11 cellular contexts compared by ENCODE assay signal in the genomic region with DNA sequence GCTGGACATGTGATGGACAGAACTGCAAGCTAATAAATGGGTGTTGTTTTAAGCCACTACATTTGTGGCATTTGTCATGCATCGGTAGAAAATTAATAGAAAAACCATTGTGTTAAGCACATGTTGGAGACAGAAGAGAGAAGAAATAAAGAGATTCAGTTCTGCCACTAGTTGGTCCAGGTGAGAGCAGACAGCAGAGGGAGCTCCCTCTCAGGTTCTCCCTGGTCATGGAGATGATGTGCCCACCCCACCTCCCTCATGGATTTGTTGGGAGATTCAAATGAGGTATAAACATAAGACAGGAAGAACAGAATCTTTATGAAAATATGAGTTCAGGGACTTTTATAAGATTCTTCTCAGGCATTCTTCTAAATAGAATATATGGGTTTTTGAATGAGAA. TPM values are rescaled to one million over a fixed set of nuclear protein-coding genes. Genes with fewer than 3 reads are reported as not detected.
DNase-seq lines count a peak whose midpoint lies in the region; ATAC-seq, FAIRE-seq and TF ChIP-seq lines count a peak whose summit lies in the region.
"Had no signal": no experiment of that assay in that cellular context is flagged by ENCODE, and none has a peak within 500 bp of the region (broad histone marks: within the 10 kb centered on the region; RNA-seq: fewer than 3 reads in every experiment).

No MANE protein-coding gene starts in this region.

- H3F3A ChIP-seq in smooth muscle cell (ENCODE audit: low read depth): no peaks in the 10 kb centered on the region

- H3K27me3 Mint-ChIP-seq in activated naive CD4-positive, alpha-beta T cell treated with anti-CD3 and anti-CD28 coated beads for 36 hours (ENCODE audit: low read depth): no peaks in the 10 kb centered on the region

- intact Hi-C loops in activated naive CD4-positive, alpha-beta T cell treated with anti-CD3 and anti-CD28 coated beads for 36 hours (cut with micrococcal nuclease): loop anchor here (10.0 kb wide), 1 partner anchor 109 kb away; a partner anchor contains a TSS

- H3K9me3 ChIP-seq in smooth muscle cell (replicated peaks; ENCODE audit: low read depth): no peaks in the 10 kb centered on the region

- H3K36me3 Mint-ChIP-seq in activated naive CD4-positive, alpha-beta T cell treated with anti-CD3 and anti-CD28 coated beads for 36 hours (ENCODE audit: low read depth): no peaks in the 10 kb centered on the region

- DNase-seq in activated naive CD4-positive, alpha-beta T cell treated with anti-CD3 and anti-CD28 coated beads for 36 hours: peak; percentile 19
- DNase-seq in activated naive CD4-positive, alpha-beta T cell treated with anti-CD3 and anti-CD28 coated beads, Interleukin-2, amount 50 U/mL, for 16 hours: no peak
- DNase-seq in NB4 (ENCODE audit: low read depth): no peak
- DNase-seq in bronchial epithelial cell (ENCODE audit: low read depth): peak; percentile 62
- no peak for DNase-seq in smooth muscle cell (lab: John Stamatoyannopoulos, UW; ENCODE audit: unreplicated experiment)
- DNase-seq in hippocampal formation (lab: John Stamatoyannopoulos, UW): no peak
- DNase-seq in GOT3 (lab: John Stamatoyannopoulos, UW): no peak
- DNase-seq: C1 segment of cervical spinal cord had no signal

- no peaks in the 10 kb centered on the region for H3K4me1 ChIP-seq in smooth muscle cell (ENCODE audit: low read depth)
- H3K4me1 ChIP-seq: parathyroid adenoma had no signal

- TF ChIP-seq CTCF in NB4 (IDR thresholded peaks at IDR 0.05; ENCODE audit: low read depth, low read length) (peak; percentile 11), bronchial epithelial cell (IDR thresholded peaks at IDR 0.05; ENCODE audit: insufficient read depth, low read length, severe bottlenecking) (peak; percentile 59), smooth muscle cell (IDR thresholded peaks at IDR 0.05; ENCODE audit: borderline replicate concordance, insufficient read depth, poor library complexity, severe bottlenecking) (peak; percentile 20)

- no peak overlapping the region for H3K27ac Mint-ChIP-seq in activated naive CD4-positive, alpha-beta T cell treated with anti-CD3 and anti-CD28 coated beads for 36 hours

- H3K36me3 ChIP-seq in bronchial epithelial cell (ENCODE audit: control insufficient read depth, insufficient read depth, low read length) (no peaks in the 10 kb centered on the region), smooth muscle cell (ENCODE audit: low read depth) (no peaks in the 10 kb centered on the region)

- H2AFZ ChIP-seq in smooth muscle cell (ENCODE audit: low read depth): no peak overlapping the region
- H2AFZ ChIP-seq: parathyroid adenoma had no signal

- no peak for FAIRE-seq in bronchial epithelial cell (lab: Jason Lieb, UNC)

- no peaks in the 10 kb centered on the region for H3K9me3 Mint-ChIP-seq in activated naive CD4-positive, alpha-beta T cell treated with anti-CD3 and anti-CD28 coated beads for 36 hours

- ATAC-seq in HG03135 (IDR thresholded peaks at IDR 0.05; ENCODE audit: unreplicated experiment): no peak
- ATAC-seq: Right ventricle myocardium inferior had no signal

- no peaks in the 10 kb centered on the region for H4K20me1 ChIP-seq in smooth muscle cell (ENCODE audit: low read depth)

- no peaks in the 10 kb centered on the region for H3K27me3 ChIP-seq in bronchial epithelial cell (ENCODE audit: control insufficient read depth, insufficient read depth, low read length)
- no peaks in the 10 kb centered on the region for H3K27me3 ChIP-seq in smooth muscle cell (ENCODE audit: low read depth)

- WGBS in smooth muscle cell (ENCODE audit: low lambda C conversion rate): 43% methylated on average over 1 of the region's 1 CpG

- H3K79me2 ChIP-seq in smooth muscle cell (ENCODE audit: low read depth): no peaks in the 10 kb centered on the region
- H3K79me2 ChIP-seq: parathyroid adenoma had no signal

- no peak for TF ChIP-seq POLR2A in NB4 (IDR thresholded peaks at IDR 0.05; ENCODE audit: extremely low read depth, insufficient read length)

- H3K9ac ChIP-seq in smooth muscle cell (ENCODE audit: low read depth): no peak overlapping the region
- H3K9ac ChIP-seq: parathyroid adenoma had no signal

- peaks cover 15% of the 10 kb centered on the region for H3K4me1 Mint-ChIP-seq in activated naive CD4-positive, alpha-beta T cell treated with anti-CD3 and anti-CD28 coated beads for 36 hours (ENCODE audit: low read depth)

- no peak overlapping the region for H3K4me2 ChIP-seq in smooth muscle cell

- no peak overlapping the region for H3K27ac ChIP-seq in smooth muscle cell (ENCODE audit: low read depth)
- H3K27ac ChIP-seq: parathyroid adenoma had no signal

- CTCF ChIA-PET in activated naive CD4-positive, alpha-beta T cell treated with anti-CD3 and anti-CD28 coated beads for 36 hours (lab: Charles Lee): interaction anchor here (0.6 to 2.3 kb wide), 4 partner anchors 11 to 422 kb away, joined by 3 to 15 read pairs (median 4); a partner anchor contains a TSS

- H3K4me3 ChIP-seq in NB4 (ENCODE audit: low read depth, low read length): no peak overlapping the region
- no peak overlapping the region for H3K4me3 ChIP-seq in bronchial epithelial cell (ENCODE audit: low read depth, low read length)
- H3K4me3 ChIP-seq in smooth muscle cell: no peak overlapping the region

- no peak overlapping the region for H3K4me3 Mint-ChIP-seq in activated naive CD4-positive, alpha-beta T cell treated with anti-CD3 and anti-CD28 coated beads for 36 hours

RNA-seq across cellular contexts. Expression of a gene that starts 36.8 kb away (rescaled TPM):
- 10 to 100 TPM; 59.7 to 76.9 TPM for total RNA-seq in activated naive CD4-positive, alpha-beta T cell treated with anti-CD3 and anti-CD28 coated beads for 36 hours
- 162 and 415 TPM in 2 replicates for total RNA-seq in bronchial epithelial cell
- total RNA-seq in smooth muscle cell: 30.4 and 33.0 TPM in 2 replicates
- polyA plus RNA-seq in smooth muscle cell: 45.1 and 104 TPM in 2 replicates

RNA-seq across cellular contexts. Expression of a gene that starts 42.7 kb away (rescaled TPM):
- not detected for total RNA-seq in activated naive CD4-positive, alpha-beta T cell treated with anti-CD3 and anti-CD28 coated beads for 36 hours
- total RNA-seq in bronchial epithelial cell (3.7 and 28.3 TPM in 2 replicates), smooth muscle cell (2.1 and 7.2 TPM in 2 replicates)
- polyA plus RNA-seq in smooth muscle cell: 0.50 and 0.83 TPM in 2 replicates
- total RNA-seq: Right ventricle myocardium inferior had no signal

Comparison
In these comparisons a context has a peak if more than half of its experiments do, and no peak if none do; other contexts are left out.
1. DNase-seq: peak in activated naive CD4-positive, alpha-beta T cell treated with anti-CD3 and anti-CD28 coated beads for 36 hours (single experiment) and bronchial epithelial cell (single experiment); none in activated naive CD4-positive, alpha-beta T cell treated with anti-CD3 and anti-CD28 coated beads, Interleukin-2, amount 50 U/mL, for 16 hours (single experiment), NB4 (single experiment), smooth muscle cell (single experiment), hippocampal formation (0 of 2) and GOT3 (single experiment).
2. Peak in every context shown above with its lines, with median percentiles within 50 percentile points of each other: CTCF ChIP-seq.